Comparison of ENCODE assay signal across 1 cellular context in the genomic region with DNA sequence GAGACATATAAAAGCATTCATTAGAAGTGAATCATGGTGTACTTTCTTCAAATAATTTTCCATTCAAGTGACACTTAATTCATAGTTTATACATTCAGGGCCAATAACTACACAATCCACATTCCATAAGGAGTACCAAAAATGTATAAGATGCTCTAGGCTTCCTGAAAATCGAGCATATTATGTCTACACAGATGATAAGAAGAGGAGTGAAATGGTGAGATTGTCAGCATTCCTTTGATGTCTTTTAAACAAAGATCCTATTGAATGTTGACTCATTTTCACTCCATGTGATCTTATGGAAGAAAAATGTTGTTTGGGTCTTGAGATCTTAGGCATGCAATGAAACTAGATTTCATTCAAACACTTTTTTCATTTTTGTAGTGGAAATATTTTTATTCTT.
TF ChIP-seq lines count a peak whose summit lies in the region.

No MANE protein-coding gene starts in this region.

TF ChIP-seq in SK-N-SH, 30 proteins besides CTCF, POLR2A, EP300 and RAD21 (continued from another document):
- TF ChIP-seq, protein P1, sequence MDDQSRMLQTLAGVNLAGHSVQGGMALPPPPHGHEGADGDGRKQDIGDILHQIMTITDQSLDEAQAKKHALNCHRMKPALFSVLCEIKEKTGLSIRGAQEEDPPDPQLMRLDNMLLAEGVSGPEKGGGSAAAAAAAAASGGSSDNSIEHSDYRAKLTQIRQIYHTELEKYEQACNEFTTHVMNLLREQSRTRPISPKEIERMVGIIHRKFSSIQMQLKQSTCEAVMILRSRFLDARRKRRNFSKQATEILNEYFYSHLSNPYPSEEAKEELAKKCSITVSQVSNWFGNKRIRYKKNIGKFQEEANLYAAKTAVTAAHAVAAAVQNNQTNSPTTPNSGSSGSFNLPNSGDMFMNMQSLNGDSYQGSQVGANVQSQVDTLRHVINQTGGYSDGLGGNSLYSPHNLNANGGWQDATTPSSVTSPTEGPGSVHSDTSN (IDR thresholded peaks at IDR 0.05) = peak; percentile 79
- TF ChIP-seq GATA2 (CRISPR knock-in tag; IDR thresholded peaks at IDR 0.05) = no peak
- TF ChIP-seq CHD2 (IDR thresholded peaks at IDR 0.05; ENCODE audit: low read length, partially characterized antibody) = no peak
- TF ChIP-seq, protein P2, sequence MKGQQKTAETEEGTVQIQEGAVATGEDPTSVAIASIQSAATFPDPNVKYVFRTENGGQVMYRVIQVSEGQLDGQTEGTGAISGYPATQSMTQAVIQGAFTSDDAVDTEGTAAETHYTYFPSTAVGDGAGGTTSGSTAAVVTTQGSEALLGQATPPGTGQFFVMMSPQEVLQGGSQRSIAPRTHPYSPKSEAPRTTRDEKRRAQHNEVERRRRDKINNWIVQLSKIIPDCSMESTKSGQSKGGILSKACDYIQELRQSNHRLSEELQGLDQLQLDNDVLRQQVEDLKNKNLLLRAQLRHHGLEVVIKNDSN (IDR thresholded peaks at IDR 0.05; ENCODE audit: borderline replicate concordance, low read depth) = 0 out of 2 replicates have a peak, but pooled peaks have one; percentile 38
- TF ChIP-seq EZH2phosphoT487 (IDR thresholded peaks at IDR 0.05; ENCODE audit: borderline replicate concordance, low read depth) = no peak
- peak; percentile 82 for TF ChIP-seq FOSL2 (IDR thresholded peaks at IDR 0.05; ENCODE audit: borderline replicate concordance, low read depth)
- TF ChIP-seq TCF12 (IDR thresholded peaks at IDR 0.05) = peak; percentile 74
- TF ChIP-seq YY1 (IDR thresholded peaks at IDR 0.05; ENCODE audit: low read depth) = no peak
- TF ChIP-seq, protein P3, sequence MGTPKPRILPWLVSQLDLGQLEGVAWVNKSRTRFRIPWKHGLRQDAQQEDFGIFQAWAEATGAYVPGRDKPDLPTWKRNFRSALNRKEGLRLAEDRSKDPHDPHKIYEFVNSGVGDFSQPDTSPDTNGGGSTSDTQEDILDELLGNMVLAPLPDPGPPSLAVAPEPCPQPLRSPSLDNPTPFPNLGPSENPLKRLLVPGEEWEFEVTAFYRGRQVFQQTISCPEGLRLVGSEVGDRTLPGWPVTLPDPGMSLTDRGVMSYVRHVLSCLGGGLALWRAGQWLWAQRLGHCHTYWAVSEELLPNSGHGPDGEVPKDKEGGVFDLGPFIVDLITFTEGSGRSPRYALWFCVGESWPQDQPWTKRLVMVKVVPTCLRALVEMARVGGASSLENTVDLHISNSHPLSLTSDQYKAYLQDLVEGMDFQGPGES (IDR thresholded peaks at IDR 0.05; ENCODE audit: low read depth, low read length) = no peak
